ENCODE assay signal across 9 cellular contexts in genomic region chr10:106308284-106308683, GRCh38.
"Had no signal": no experiment of that assay in that cellular context is flagged by ENCODE, and none has a peak within 500 bp of the region (broad histone marks: within the 10 kb centered on the region; RNA-seq: fewer than 3 reads in every experiment).

No MANE protein-coding gene starts in this region.

- H3K9me3 Mint-ChIP-seq: HFFc6 had no signal

- H3K4me3 ChIP-seq: HAP-1 had no signal

- H3K27me3 Mint-ChIP-seq: IgD-negative memory B cell had no signal

- H3K36me3 Mint-ChIP-seq: IgD-negative memory B cell had no signal

- H3K9me3 ChIP-seq: HAP-1 had no signal

- ATAC-seq: HCT116, HepG2 had no signal

- H3K4me1 Mint-ChIP-seq: IgD-negative memory B cell had no signal

- H3K4me3 Mint-ChIP-seq: HFFc6, IgD-negative memory B cell had no signal

- H3K36me3 ChIP-seq: HAP-1 had no signal

- H3K4me1 ChIP-seq: HAP-1 had no signal

- DNase-seq: GOT3, H7, HFFc6, KBM-7 had no signal

- H3K27ac Mint-ChIP-seq: HFFc6, IgD-negative memory B cell had no signal

- H3K27ac ChIP-seq: HL-60 had no signal
